ENCODE assay signal across 11 cellular contexts in the genomic region with DNA sequence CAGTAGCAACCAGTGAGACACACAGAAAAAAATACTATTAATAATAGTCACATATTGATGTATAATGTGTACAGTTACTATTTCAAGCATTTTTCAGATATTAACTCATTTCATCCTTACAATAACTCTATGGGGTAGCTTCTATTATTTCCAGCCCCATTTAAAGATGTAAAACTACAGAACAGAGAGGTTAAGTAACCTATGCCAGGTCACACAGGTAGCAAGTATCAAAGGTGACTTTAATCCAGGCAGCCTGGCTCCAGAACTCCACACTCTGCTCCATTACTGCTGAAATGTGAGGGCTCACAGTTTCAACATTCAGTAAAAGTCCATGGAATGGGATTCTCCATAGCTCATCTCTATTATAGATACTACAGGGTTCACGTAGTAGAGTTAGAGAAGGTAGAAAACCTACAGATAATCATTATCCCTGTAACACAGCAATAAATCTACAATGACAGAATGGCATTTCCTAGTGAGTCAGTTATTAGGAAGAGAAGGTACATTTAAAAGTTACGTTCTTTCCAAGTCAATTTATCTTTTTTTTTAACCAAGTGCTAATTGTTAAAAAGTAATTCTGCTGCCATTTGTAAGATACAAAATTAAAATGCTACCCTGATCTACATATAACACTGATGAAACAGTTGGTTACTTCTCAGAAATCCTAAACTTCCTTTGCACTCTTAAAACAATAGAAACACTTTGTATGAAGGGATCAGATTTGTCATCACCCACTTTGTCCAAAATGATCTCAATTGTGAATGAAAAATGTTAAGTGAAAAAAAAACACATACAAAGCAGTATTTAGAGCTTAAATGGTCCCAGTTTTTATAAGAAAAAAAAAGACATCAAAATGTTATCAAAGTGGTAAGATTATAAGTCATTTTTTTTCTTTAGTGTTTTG. TPM values are rescaled to one million over a fixed set of nuclear protein-coding genes. Genes with fewer than 3 reads are reported as not detected.
DNase-seq lines count a peak whose midpoint lies in the region; ATAC-seq, FAIRE-seq and TF ChIP-seq lines count a peak whose summit lies in the region.
"Had no signal": no experiment of that assay in that cellular context is flagged by ENCODE, and none has a peak within 500 bp of the region (broad histone marks: within the 10 kb centered on the region; RNA-seq: fewer than 3 reads in every experiment).

No MANE protein-coding gene starts in this region.

- H3K79me2 ChIP-seq in H9 (ENCODE audit: insufficient read depth, low read length): no peaks in the 10 kb centered on the region; the same call in 1 of the 2 replicates

- H3K56ac ChIP-seq in H9 (ENCODE audit: insufficient read length, low read depth, low read length): no peak overlapping the region

- no peak overlapping the region for H3K23ac ChIP-seq in H9 (ENCODE audit: insufficient read length, low read depth, low read length)

- H3K27me3 Mint-ChIP-seq in H9 (ENCODE audit: low read depth): peaks cover 18% of the 10 kb centered on the region

- H2BK120ac ChIP-seq in H9 (ENCODE audit: low read depth, low read length, poor library complexity, severe bottlenecking): no peak overlapping the region

- no peak for TF ChIP-seq CTCF in H9 (conservative IDR thresholded peaks at IDR 0.05)

- no peak overlapping the region for H3K4ac ChIP-seq in H9 (ENCODE audit: low read depth, low read length)

- no peak overlapping the region for H4K5ac ChIP-seq in H9 (ENCODE audit: insufficient read length, low read depth, low read length)

- no peak overlapping the region for H3T11ph ChIP-seq in H9 (ENCODE audit: low read length)

- H2BK12ac ChIP-seq in H9 (ENCODE audit: insufficient read length, low read depth, low read length): no peak overlapping the region

- ATAC-seq in HG02852 (IDR thresholded peaks at IDR 0.05; ENCODE audit: unreplicated experiment): peak; percentile 30
- peak; percentile 21 for ATAC-seq in SK-N-SH treated with all-trans-retinoic acid at 6 μM for 48 hours

- no peak overlapping the region for H2BK15ac ChIP-seq in H9 (ENCODE audit: low read depth, low read length)

- DNase-seq in foreskin melanocyte: peak; percentile 22
- no peak for DNase-seq in small intestine
- DNase-seq in NCI-H1436 treated with DMSO at 0.1 percent for 48 hours (lab: John Stamatoyannopoulos, UW): no peak
- DNase-seq in ureter (ENCODE audit: low spot score): no peak
- DNase-seq in H9: no peak
- DNase-seq in GF-D8 (lab: John Stamatoyannopoulos, UW): no peak
- DNase-seq: activated naive CD4-positive, alpha-beta T cell; NCI-H1092 had no signal

- H3K9me3 Mint-ChIP-seq in H9: peaks cover 2 to 5% of the 10 kb centered on the region in 2 experiments; a peak in 3 of 5 replicates

- H3K27ac ChIP-seq in small intestine (ENCODE audit: low read depth in 1 of 2, low read length in 1 of 2) (peak overlapping the region; percentile 70 to 79), H9 (ENCODE audit: insufficient read length, low read depth, low read length) (no peak overlapping the region)
- H3K27ac ChIP-seq: VCaP had no signal

- H3K36me3 Mint-ChIP-seq in H9 (ENCODE audit: insufficient read depth in 1 of 3, low read depth in 3 of 3): peaks cover 3 to 9% (median 4%) of the 10 kb centered on the region in 3 experiments; a peak in 6 of 7 replicates

- no peaks in the 10 kb centered on the region for H3K79me1 ChIP-seq in H9 (ENCODE audit: insufficient read depth, low read depth, low read length, poor library complexity, severe bottlenecking)

- H3K4me3 ChIP-seq in small intestine (ENCODE audit: low read depth in 1 of 2, low read length in 2 of 2): no peak overlapping the region

- H3K4me3 Mint-ChIP-seq in H9: no peak overlapping the region

- no peak overlapping the region for H3K14ac ChIP-seq in H9 (ENCODE audit: insufficient read depth, low read length)

- H3K4me1 ChIP-seq in small intestine (ENCODE audit: control insufficient read depth in 2 of 2, insufficient read depth in 1 of 2, low read depth in 1 of 2, low read length in 1 of 2): peaks cover 13 to 28% of the 10 kb centered on the region in 2 donors
- peaks cover 8% of the 10 kb centered on the region; the same call in 1 of the 2 replicates for H3K4me1 ChIP-seq in H9 (ENCODE audit: insufficient read depth, low read length)

- 34 to 66% (median 52%) methylated on average over 2 of the region's 2 CpGs for WGBS in small intestine, 3 donors
- no CpG with 5 or more reads among the region's 2 CpGs for WGBS in H9 (ENCODE audit: extremely low coverage, insufficient read length, low lambda C conversion rate)

- no peak overlapping the region for H2BK5ac ChIP-seq in H9 (ENCODE audit: insufficient read length, low read length)

- H3K23me2 ChIP-seq in H9 (ENCODE audit: insufficient read length, low read depth, low read length, poor library complexity, severe bottlenecking): no peaks in the 10 kb centered on the region

- no peak overlapping the region for H4K91ac ChIP-seq in H9 (ENCODE audit: insufficient read length, low read depth, low read length)

- H4K20me1 ChIP-seq in H9 (ENCODE audit: control insufficient read depth, insufficient read depth, insufficient read length): no peaks in the 10 kb centered on the region

- H3K27ac Mint-ChIP-seq in H9: no peak overlapping the region

- H3K9ac ChIP-seq in H9 (ENCODE audit: extremely low read depth, insufficient read length, low read length): no peak overlapping the region

- H4K8ac ChIP-seq in H9 (replicated peaks; ENCODE audit: insufficient read length, low read depth, low read length): no peak overlapping the region

- H3K27me3 ChIP-seq in small intestine (ENCODE audit: control insufficient read depth in 2 of 2, insufficient read depth in 2 of 2, low read length in 2 of 2) (no peaks in the 10 kb centered on the region), H9 (ENCODE audit: insufficient read depth, low read length) (no peaks in the 10 kb centered on the region)

- peaks cover 34 to 39% of the 10 kb centered on the region in 2 experiments for H3K4me1 Mint-ChIP-seq in H9

- H2AFZ ChIP-seq in H9 (ENCODE audit: low read length): no peak overlapping the region

- no peaks in the 10 kb centered on the region for H3K36me3 ChIP-seq in small intestine (ENCODE audit: control insufficient read depth in 2 of 2, insufficient read depth in 2 of 2, low read length in 2 of 2)

- no peak overlapping the region for H3K18ac ChIP-seq in H9 (ENCODE audit: insufficient read length, low read depth, low read length)

- no peak overlapping the region for H2AK5ac ChIP-seq in H9 (ENCODE audit: insufficient read length, low read length)

- H3K9me3 ChIP-seq in small intestine (ENCODE audit: control insufficient read depth, low read depth) (no peaks in the 10 kb centered on the region), H9 (ENCODE audit: control insufficient read depth, low read depth, low read length) (no peaks in the 10 kb centered on the region)

- no peak for FAIRE-seq in small intestine (lab: Jason Lieb, UNC)

- no peak overlapping the region for H3K4me2 ChIP-seq in H9 (ENCODE audit: insufficient read depth, insufficient read length, low read length)

- no peak overlapping the region for H2BK20ac ChIP-seq in H9 (ENCODE audit: low read depth, low read length, poor library complexity, severe bottlenecking)

TF ChIP-seq in SK-N-SH treated with all-trans-retinoic acid at 6 μM for 48 hours, 23 proteins besides CTCF, POLR2A, EP300 and RAD21 (continues in another document):
- TF ChIP-seq, protein P1, sequence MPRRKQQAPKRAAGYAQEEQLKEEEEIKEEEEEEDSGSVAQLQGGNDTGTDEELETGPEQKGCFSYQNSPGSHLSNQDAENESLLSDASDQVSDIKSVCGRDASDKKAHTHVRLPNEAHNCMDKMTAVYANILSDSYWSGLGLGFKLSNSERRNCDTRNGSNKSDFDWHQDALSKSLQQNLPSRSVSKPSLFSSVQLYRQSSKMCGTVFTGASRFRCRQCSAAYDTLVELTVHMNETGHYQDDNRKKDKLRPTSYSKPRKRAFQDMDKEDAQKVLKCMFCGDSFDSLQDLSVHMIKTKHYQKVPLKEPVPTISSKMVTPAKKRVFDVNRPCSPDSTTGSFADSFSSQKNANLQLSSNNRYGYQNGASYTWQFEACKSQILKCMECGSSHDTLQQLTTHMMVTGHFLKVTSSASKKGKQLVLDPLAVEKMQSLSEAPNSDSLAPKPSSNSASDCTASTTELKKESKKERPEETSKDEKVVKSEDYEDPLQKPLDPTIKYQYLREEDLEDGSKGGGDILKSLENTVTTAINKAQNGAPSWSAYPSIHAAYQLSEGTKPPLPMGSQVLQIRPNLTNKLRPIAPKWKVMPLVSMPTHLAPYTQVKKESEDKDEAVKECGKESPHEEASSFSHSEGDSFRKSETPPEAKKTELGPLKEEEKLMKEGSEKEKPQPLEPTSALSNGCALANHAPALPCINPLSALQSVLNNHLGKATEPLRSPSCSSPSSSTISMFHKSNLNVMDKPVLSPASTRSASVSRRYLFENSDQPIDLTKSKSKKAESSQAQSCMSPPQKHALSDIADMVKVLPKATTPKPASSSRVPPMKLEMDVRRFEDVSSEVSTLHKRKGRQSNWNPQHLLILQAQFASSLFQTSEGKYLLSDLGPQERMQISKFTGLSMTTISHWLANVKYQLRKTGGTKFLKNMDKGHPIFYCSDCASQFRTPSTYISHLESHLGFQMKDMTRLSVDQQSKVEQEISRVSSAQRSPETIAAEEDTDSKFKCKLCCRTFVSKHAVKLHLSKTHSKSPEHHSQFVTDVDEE (CRISPR knock-in tag; IDR thresholded peaks at IDR 0.05): no peak
- no peak for TF ChIP-seq ISL1 (CRISPR knock-in tag; IDR thresholded peaks at IDR 0.05)
- no peak for TF ChIP-seq RARB (CRISPR knock-in tag; IDR thresholded peaks at IDR 0.05)
- no peak for TF ChIP-seq SNAI2 (CRISPR knock-in tag; IDR thresholded peaks at IDR 0.05)
- TF ChIP-seq, protein P2, sequence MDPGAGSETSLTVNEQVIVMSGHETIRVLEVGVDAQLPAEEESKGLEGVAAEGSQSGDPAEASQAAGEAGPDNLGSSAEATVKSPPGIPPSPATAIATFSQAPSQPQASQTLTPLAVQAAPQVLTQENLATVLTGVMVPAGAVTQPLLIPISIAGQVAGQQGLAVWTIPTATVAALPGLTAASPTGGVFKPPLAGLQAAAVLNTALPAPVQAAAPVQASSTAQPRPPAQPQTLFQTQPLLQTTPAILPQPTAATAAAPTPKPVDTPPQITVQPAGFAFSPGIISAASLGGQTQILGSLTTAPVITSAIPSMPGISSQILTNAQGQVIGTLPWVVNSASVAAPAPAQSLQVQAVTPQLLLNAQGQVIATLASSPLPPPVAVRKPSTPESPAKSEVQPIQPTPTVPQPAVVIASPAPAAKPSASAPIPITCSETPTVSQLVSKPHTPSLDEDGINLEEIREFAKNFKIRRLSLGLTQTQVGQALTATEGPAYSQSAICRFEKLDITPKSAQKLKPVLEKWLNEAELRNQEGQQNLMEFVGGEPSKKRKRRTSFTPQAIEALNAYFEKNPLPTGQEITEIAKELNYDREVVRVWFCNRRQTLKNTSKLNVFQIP (CRISPR knock-in tag; IDR thresholded peaks at IDR 0.05; ENCODE audit: borderline replicate concordance, low read depth): no peak
- TF ChIP-seq ZC3H10 (CRISPR knock-in tag; IDR thresholded peaks at IDR 0.05): no peak
- no peak for TF ChIP-seq OSR1 (CRISPR knock-in tag; IDR thresholded peaks at IDR 0.05)
- TF ChIP-seq ZNF565 (CRISPR knock-in tag; conservative IDR thresholded peaks at IDR 0.05; ENCODE audit: low read depth): no peak

RNA-seq across cellular contexts. Expression of a gene that starts 18.7 kb away (rescaled TPM):
- polyA plus RNA-seq in small intestine: 1 to 10 TPM in 2 of 3 donors, under 1 TPM in 1; 0.89 to 6.8 (median 1.6) TPM
- total RNA-seq in ureter (23.4 TPM), H9 (2021) (10.6 and 10.8 TPM in 2 replicates)
